ENCODE assay signal across 32 cellular contexts in genomic region chr6:74289881-74290280, GRCh38.
DNase-seq lines count a peak whose midpoint lies in the region; FAIRE-seq and TF ChIP-seq lines count a peak whose summit lies in the region.
"Had no signal": no experiment of that assay in that cellular context is flagged by ENCODE, and none has a peak within 500 bp of the region (broad histone marks: within the 10 kb centered on the region; RNA-seq: fewer than 3 reads in every experiment).

No MANE protein-coding gene starts in this region.

- CTCF ChIA-PET in AG04450 (lab: Charles Lee) (interaction anchor here (0.6 to 1.2 kb wide), 2 partner anchors 916 to 919 kb away, joined by 3 read pairs; partner anchors contain the start of gene COL12A1), GM10248 (lab: Yijun Ruan, JAX) (interaction anchor here (0.9 to 1.1 kb wide), 3 partner anchors 9 to 18 kb away, joined by 3 read pairs; no protein-coding TSS in a partner anchor)

- DNase-seq in AG04450 (ENCODE audit: low read depth, low spot score) (peak; percentile 95), GM04503 (ENCODE audit: low read depth) (peak; percentile 83), amniotic epithelial cell (ENCODE audit: low read depth) (peak; percentile 48), fibroblast of villous mesenchyme (ENCODE audit: low read depth) (peak; percentile 89), GM12891 (ENCODE audit: insufficient read length, low spot score) (no peak), dedifferentiated amniotic fluid mesenchymal stem cell (ENCODE audit: extremely low spot score) (no peak), GM10248 (ENCODE audit: extremely low spot score) (no peak)
- DNase-seq in activated CD8-positive, alpha-beta memory T cell treated with anti-CD3 and anti-CD28 coated beads, Interleukin-2, amount 50 U/mL, for 48 hours: no peak
- DNase-seq: activated CD4-positive, alpha-beta T cell treated with anti-CD3 and anti-CD28 coated beads, Interleukin-2, amount 50 U/mL, for 4 hours; activated naive CD4-positive, alpha-beta T cell treated with anti-CD3 and anti-CD28 coated beads for 36 hours; amniotic stem cell; Caco-2; DMS79; effector memory CD4-positive, alpha-beta T cell; erythroblast; left ventricle myocardium superior; midbrain; MV-4-11; naive thymus-derived CD4-positive, alpha-beta T cell; NCI-H1694; NCI-H526 treated with DMSO at 0.1 percent for 48 hours; occipital lobe; Peyer's patch; psoas muscle had no signal

- TF ChIP-seq POLR2A in GM12891 (IDR thresholded peaks at IDR 0.05; ENCODE audit: low read depth, low read length): no peak

- no peaks in the 10 kb centered on the region for H3K27me3 ChIP-seq in AG04450 (ENCODE audit: control insufficient read depth, insufficient read depth, low read length)
- H3K27me3 ChIP-seq: breast epithelium, Peyer's patch, vagina had no signal

- H3K9me3 ChIP-seq in AG04450 (ENCODE audit: control insufficient read depth, insufficient read depth, low read length): no peaks in the 10 kb centered on the region
- H3K9me3 ChIP-seq: breast epithelium, Caco-2, Peyer's patch, psoas muscle, thoracic aorta, vagina had no signal

- peak overlapping the region; percentile 63 for H3K27ac ChIP-seq in AG04450 (ENCODE audit: low read depth, low read length)
- H3K27ac ChIP-seq: breast epithelium, C4-2B, psoas muscle, thoracic aorta, vagina had no signal

- POLR2A ChIA-PET in AG04450 (lab: Yijun Ruan, JAX): interaction anchor here (0.6 to 1.7 kb wide), 5 partner anchors 68 to 916 kb away, joined by 3 to 8 read pairs (median 4); partner anchors contain the start of gene COL12A1
- POLR2A ChIA-PET in GM10248 (lab: Yijun Ruan, JAX): no interaction called here

- no peak for FAIRE-seq in GM12891 (lab: Jason Lieb, UNC)
- FAIRE-seq: colon, GM12878, HepG2, islet of Langerhans had no signal

- no peak overlapping the region for H3K4me3 ChIP-seq in AG04450 (ENCODE audit: low read depth, low read length)
- no peak overlapping the region for H3K4me3 ChIP-seq in fibroblast of villous mesenchyme (ENCODE audit: low read depth, low read length)
- H3K4me3 ChIP-seq: breast epithelium, GM12878, Peyer's patch, psoas muscle, thoracic aorta, vagina had no signal

- TF ChIP-seq CTCF in AG04450 (IDR thresholded peaks at IDR 0.05; ENCODE audit: low read depth, low read length) (no peak), fibroblast of villous mesenchyme (IDR thresholded peaks at IDR 0.05; ENCODE audit: insufficient read depth, low read depth, low read length) (no peak), GM10248 (IDR thresholded peaks at IDR 0.05; ENCODE audit: control extremely low read depth, extremely low read depth, low read depth, missing control alignments) (no peak)

TF ChIP-seq in GM12891, 5 proteins besides CTCF, POLR2A, EP300 and RAD21:
- TF ChIP-seq PAX5 (IDR thresholded peaks at IDR 0.05; ENCODE audit: insufficient read depth, low read length, severe bottlenecking) (no peak), POLR2AphosphoS5 (IDR thresholded peaks at IDR 0.05; ENCODE audit: low read depth, low read length) (no peak), POU2F2 (IDR thresholded peaks at IDR 0.05; ENCODE audit: low read depth, low read length) (no peak), SPI1 (IDR thresholded peaks at IDR 0.05; ENCODE audit: low read depth, low read length) (no peak), TAF1 (IDR thresholded peaks at IDR 0.05; ENCODE audit: low read depth, low read length) (no peak)
TF ChIP-seq in GM12891: peak in this region for 0.

Comparison
In these comparisons a context has a peak if more than half of its experiments do, and no peak if none do; other contexts are left out.
1. DNase-seq: peak in AG04450 (single experiment), GM04503 (single experiment), amniotic epithelial cell (single experiment) and fibroblast of villous mesenchyme (single experiment); none in GM12891 (single experiment), activated CD8-positive, alpha-beta memory T cell treated with anti-CD3 and anti-CD28 coated beads, Interleukin-2, amount 50 U/mL, for 48 hours (single experiment), dedifferentiated amniotic fluid mesenchymal stem cell (single experiment) and GM10248 (single experiment).